ENCODE assay signal across 1 cellular context in the genomic region with DNA sequence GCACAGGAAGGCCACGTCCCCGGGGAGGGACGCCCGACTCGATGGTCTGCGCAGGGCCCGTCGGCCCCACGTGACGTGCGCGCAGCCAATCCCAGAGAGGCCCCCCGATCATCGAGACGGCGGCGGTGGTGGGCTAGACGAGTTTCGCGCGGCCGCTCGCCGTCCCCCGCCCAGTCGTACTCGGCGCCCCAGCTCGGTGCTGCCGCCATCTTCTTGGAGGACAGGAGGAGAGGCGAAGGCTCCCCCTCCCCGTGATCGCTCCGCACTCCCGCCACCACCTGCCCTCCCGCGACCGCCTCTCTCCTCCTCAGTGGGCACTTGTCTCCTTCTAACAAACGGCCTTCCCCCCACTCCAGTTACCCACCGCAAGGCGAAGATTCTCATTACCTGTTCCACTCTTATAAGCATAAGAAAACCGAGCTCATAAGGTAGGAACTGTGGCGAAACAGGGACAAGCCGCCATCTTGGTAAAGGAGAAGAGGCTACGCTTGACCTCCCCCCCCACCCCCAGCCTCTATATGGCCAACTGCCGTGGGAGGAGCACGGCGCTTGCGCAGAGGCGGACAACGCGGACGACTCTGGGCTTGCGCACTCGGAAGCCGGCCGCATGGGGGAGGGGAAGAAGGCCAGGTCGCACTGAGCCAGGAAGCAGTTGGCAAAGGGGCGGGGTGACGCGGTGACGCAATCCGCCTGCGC.
TF ChIP-seq lines count a peak whose summit lies in the region.

A gene with protein sequence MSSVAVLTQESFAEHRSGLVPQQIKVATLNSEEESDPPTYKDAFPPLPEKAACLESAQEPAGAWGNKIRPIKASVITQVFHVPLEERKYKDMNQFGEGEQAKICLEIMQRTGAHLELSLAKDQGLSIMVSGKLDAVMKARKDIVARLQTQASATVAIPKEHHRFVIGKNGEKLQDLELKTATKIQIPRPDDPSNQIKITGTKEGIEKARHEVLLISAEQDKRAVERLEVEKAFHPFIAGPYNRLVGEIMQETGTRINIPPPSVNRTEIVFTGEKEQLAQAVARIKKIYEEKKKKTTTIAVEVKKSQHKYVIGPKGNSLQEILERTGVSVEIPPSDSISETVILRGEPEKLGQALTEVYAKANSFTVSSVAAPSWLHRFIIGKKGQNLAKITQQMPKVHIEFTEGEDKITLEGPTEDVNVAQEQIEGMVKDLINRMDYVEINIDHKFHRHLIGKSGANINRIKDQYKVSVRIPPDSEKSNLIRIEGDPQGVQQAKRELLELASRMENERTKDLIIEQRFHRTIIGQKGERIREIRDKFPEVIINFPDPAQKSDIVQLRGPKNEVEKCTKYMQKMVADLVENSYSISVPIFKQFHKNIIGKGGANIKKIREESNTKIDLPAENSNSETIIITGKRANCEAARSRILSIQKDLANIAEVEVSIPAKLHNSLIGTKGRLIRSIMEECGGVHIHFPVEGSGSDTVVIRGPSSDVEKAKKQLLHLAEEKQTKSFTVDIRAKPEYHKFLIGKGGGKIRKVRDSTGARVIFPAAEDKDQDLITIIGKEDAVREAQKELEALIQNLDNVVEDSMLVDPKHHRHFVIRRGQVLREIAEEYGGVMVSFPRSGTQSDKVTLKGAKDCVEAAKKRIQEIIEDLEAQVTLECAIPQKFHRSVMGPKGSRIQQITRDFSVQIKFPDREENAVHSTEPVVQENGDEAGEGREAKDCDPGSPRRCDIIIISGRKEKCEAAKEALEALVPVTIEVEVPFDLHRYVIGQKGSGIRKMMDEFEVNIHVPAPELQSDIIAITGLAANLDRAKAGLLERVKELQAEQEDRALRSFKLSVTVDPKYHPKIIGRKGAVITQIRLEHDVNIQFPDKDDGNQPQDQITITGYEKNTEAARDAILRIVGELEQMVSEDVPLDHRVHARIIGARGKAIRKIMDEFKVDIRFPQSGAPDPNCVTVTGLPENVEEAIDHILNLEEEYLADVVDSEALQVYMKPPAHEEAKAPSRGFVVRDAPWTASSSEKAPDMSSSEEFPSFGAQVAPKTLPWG (N-terminal part only) (minus strand): TSS at position 490 of the 696 bp plus-strand sequence. CDS start 48,803 bp downstream, outside the sequence.

TF ChIP-seq in HepG2, 621 proteins besides CTCF, POLR2A, EP300 and RAD21 (continued from another document and continues in another):
- TF ChIP-seq, protein P1, sequence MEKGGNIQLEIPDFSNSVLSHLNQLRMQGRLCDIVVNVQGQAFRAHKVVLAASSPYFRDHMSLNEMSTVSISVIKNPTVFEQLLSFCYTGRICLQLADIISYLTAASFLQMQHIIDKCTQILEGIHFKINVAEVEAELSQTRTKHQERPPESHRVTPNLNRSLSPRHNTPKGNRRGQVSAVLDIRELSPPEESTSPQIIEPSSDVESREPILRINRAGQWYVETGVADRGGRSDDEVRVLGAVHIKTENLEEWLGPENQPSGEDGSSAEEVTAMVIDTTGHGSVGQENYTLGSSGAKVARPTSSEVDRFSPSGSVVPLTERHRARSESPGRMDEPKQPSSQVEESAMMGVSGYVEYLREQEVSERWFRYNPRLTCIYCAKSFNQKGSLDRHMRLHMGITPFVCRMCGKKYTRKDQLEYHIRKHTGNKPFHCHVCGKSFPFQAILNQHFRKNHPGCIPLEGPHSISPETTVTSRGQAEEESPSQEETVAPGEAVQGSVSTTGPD (CRISPR knock-in tag; IDR thresholded peaks at IDR 0.05): no peak
- 0 out of 2 replicates have a peak, but pooled peaks have one; percentile 18 for TF ChIP-seq ZNF224 (CRISPR knock-in tag; IDR thresholded peaks at IDR 0.05)
- no peak for TF ChIP-seq ZNF562 (CRISPR knock-in tag; IDR thresholded peaks at IDR 0.05; ENCODE audit: borderline replicate concordance)
- peak; percentile 49 for TF ChIP-seq CBX1 (IDR thresholded peaks at IDR 0.05; ENCODE audit: low read depth)
- TF ChIP-seq, protein P2, sequence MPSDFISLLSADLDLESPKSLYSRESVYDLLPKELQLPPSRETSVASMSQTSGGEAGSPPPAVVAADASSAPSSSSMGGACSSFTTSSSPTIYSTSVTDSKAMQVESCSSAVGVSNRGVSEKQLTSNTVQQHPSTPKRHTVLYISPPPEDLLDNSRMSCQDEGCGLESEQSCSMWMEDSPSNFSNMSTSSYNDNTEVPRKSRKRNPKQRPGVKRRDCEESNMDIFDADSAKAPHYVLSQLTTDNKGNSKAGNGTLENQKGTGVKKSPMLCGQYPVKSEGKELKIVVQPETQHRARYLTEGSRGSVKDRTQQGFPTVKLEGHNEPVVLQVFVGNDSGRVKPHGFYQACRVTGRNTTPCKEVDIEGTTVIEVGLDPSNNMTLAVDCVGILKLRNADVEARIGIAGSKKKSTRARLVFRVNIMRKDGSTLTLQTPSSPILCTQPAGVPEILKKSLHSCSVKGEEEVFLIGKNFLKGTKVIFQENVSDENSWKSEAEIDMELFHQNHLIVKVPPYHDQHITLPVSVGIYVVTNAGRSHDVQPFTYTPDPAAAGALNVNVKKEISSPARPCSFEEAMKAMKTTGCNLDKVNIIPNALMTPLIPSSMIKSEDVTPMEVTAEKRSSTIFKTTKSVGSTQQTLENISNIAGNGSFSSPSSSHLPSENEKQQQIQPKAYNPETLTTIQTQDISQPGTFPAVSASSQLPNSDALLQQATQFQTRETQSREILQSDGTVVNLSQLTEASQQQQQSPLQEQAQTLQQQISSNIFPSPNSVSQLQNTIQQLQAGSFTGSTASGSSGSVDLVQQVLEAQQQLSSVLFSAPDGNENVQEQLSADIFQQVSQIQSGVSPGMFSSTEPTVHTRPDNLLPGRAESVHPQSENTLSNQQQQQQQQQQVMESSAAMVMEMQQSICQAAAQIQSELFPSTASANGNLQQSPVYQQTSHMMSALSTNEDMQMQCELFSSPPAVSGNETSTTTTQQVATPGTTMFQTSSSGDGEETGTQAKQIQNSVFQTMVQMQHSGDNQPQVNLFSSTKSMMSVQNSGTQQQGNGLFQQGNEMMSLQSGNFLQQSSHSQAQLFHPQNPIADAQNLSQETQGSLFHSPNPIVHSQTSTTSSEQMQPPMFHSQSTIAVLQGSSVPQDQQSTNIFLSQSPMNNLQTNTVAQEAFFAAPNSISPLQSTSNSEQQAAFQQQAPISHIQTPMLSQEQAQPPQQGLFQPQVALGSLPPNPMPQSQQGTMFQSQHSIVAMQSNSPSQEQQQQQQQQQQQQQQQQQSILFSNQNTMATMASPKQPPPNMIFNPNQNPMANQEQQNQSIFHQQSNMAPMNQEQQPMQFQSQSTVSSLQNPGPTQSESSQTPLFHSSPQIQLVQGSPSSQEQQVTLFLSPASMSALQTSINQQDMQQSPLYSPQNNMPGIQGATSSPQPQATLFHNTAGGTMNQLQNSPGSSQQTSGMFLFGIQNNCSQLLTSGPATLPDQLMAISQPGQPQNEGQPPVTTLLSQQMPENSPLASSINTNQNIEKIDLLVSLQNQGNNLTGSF (CRISPR knock-in tag; IDR thresholded peaks at IDR 0.05): no peak; the same call in 1 of the 2 replicates
- TF ChIP-seq SNRNP70 (IDR thresholded peaks at IDR 0.05; ENCODE audit: low read depth, low read length): no peak
- TF ChIP-seq ZKSCAN8 (CRISPR knock-in tag; IDR thresholded peaks at IDR 0.05; ENCODE audit: borderline replicate concordance): peak; percentile 28; the same call in 1 of the 2 replicates
- TF ChIP-seq, protein P3, sequence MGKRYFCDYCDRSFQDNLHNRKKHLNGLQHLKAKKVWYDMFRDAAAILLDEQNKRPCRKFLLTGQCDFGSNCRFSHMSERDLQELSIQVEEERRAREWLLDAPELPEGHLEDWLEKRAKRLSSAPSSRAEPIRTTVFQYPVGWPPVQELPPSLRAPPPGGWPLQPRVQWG (CRISPR knock-in tag; IDR thresholded peaks at IDR 0.05; ENCODE audit: borderline replicate concordance, low read depth): no peak
- TF ChIP-seq BCL6 (CRISPR knock-in tag; IDR thresholded peaks at IDR 0.05): peak; percentile 66
- no peak for TF ChIP-seq NFE2 (CRISPR knock-in tag; IDR thresholded peaks at IDR 0.05)
- no peak for TF ChIP-seq ZNF468 (CRISPR knock-in tag; IDR thresholded peaks at IDR 0.05)
- TF ChIP-seq ZSCAN30 (CRISPR knock-in tag; IDR thresholded peaks at IDR 0.05): peak; percentile 69; the same call in 1 of the 2 replicates
- peak; percentile 97 for TF ChIP-seq SPEN (CRISPR knock-in tag; IDR thresholded peaks at IDR 0.05; ENCODE audit: low read depth)
- TF ChIP-seq, protein P4, sequence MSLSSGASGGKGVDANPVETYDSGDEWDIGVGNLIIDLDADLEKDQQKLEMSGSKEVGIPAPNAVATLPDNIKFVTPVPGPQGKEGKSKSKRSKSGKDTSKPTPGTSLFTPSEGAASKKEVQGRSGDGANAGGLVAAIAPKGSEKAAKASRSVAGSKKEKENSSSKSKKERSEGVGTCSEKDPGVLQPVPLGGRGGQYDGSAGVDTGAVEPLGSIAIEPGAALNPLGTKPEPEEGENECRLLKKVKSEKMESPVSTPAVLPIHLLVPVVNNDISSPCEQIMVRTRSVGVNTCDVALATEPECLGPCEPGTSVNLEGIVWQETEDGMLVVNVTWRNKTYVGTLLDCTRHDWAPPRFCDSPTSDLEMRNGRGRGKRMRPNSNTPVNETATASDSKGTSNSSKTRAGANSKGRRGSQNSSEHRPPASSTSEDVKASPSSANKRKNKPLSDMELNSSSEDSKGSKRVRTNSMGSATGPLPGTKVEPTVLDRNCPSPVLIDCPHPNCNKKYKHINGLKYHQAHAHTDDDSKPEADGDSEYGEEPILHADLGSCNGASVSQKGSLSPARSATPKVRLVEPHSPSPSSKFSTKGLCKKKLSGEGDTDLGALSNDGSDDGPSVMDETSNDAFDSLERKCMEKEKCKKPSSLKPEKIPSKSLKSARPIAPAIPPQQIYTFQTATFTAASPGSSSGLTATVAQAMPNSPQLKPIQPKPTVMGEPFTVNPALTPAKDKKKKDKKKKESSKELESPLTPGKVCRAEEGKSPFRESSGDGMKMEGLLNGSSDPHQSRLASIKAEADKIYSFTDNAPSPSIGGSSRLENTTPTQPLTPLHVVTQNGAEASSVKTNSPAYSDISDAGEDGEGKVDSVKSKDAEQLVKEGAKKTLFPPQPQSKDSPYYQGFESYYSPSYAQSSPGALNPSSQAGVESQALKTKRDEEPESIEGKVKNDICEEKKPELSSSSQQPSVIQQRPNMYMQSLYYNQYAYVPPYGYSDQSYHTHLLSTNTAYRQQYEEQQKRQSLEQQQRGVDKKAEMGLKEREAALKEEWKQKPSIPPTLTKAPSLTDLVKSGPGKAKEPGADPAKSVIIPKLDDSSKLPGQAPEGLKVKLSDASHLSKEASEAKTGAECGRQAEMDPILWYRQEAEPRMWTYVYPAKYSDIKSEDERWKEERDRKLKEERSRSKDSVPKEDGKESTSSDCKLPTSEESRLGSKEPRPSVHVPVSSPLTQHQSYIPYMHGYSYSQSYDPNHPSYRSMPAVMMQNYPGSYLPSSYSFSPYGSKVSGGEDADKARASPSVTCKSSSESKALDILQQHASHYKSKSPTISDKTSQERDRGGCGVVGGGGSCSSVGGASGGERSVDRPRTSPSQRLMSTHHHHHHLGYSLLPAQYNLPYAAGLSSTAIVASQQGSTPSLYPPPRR (CRISPR knock-in tag; IDR thresholded peaks at IDR 0.05; ENCODE audit: borderline replicate concordance): peak; percentile 88
- TF ChIP-seq ZNF567 (CRISPR knock-in tag; IDR thresholded peaks at IDR 0.05; ENCODE audit: borderline replicate concordance): no peak; the same call in 1 of the 2 replicates
- TF ChIP-seq, protein P5, sequence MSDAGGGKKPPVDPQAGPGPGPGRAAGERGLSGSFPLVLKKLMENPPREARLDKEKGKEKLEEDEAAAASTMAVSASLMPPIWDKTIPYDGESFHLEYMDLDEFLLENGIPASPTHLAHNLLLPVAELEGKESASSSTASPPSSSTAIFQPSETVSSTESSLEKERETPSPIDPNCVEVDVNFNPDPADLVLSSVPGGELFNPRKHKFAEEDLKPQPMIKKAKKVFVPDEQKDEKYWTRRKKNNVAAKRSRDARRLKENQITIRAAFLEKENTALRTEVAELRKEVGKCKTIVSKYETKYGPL (CRISPR knock-in tag; IDR thresholded peaks at IDR 0.05): no peak
- TF ChIP-seq, protein P6, sequence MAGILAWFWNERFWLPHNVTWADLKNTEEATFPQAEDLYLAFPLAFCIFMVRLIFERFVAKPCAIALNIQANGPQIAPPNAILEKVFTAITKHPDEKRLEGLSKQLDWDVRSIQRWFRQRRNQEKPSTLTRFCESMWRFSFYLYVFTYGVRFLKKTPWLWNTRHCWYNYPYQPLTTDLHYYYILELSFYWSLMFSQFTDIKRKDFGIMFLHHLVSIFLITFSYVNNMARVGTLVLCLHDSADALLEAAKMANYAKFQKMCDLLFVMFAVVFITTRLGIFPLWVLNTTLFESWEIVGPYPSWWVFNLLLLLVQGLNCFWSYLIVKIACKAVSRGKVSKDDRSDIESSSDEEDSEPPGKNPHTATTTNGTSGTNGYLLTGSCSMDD (CRISPR knock-in tag; IDR thresholded peaks at IDR 0.05): no peak
- peak; percentile 79 for TF ChIP-seq ZNF3 (CRISPR knock-in tag; IDR thresholded peaks at IDR 0.05)
- 0 out of 2 replicates have a peak, but pooled peaks have one; percentile 36 for TF ChIP-seq GZF1 (CRISPR knock-in tag; IDR thresholded peaks at IDR 0.05)
- TF ChIP-seq HNRNPL (IDR thresholded peaks at IDR 0.05; ENCODE audit: low read depth, low read length): 0 out of 2 replicates have a peak, but pooled peaks have one; percentile 35
- TF ChIP-seq ZNF207 (IDR thresholded peaks at IDR 0.05; ENCODE audit: borderline replicate concordance): 0 out of 2 replicates have a peak, but pooled peaks have one; percentile 75
- no peak; the same call in none of the 2 replicates for TF ChIP-seq KLF13 (CRISPR knock-in tag; IDR thresholded peaks at IDR 0.05)
- TF ChIP-seq ZNF619 (CRISPR knock-in tag; IDR thresholded peaks at IDR 0.05): peak; percentile 86; the same call in 1 of the 2 replicates
- TF ChIP-seq ONECUT2 (CRISPR knock-in tag; IDR thresholded peaks at IDR 0.05): no peak
- TF ChIP-seq RXRB (CRISPR knock-in tag; IDR thresholded peaks at IDR 0.05; ENCODE audit: borderline replicate concordance): peak; percentile 47; the same call in 1 of the 2 replicates
- TF ChIP-seq, protein P7, sequence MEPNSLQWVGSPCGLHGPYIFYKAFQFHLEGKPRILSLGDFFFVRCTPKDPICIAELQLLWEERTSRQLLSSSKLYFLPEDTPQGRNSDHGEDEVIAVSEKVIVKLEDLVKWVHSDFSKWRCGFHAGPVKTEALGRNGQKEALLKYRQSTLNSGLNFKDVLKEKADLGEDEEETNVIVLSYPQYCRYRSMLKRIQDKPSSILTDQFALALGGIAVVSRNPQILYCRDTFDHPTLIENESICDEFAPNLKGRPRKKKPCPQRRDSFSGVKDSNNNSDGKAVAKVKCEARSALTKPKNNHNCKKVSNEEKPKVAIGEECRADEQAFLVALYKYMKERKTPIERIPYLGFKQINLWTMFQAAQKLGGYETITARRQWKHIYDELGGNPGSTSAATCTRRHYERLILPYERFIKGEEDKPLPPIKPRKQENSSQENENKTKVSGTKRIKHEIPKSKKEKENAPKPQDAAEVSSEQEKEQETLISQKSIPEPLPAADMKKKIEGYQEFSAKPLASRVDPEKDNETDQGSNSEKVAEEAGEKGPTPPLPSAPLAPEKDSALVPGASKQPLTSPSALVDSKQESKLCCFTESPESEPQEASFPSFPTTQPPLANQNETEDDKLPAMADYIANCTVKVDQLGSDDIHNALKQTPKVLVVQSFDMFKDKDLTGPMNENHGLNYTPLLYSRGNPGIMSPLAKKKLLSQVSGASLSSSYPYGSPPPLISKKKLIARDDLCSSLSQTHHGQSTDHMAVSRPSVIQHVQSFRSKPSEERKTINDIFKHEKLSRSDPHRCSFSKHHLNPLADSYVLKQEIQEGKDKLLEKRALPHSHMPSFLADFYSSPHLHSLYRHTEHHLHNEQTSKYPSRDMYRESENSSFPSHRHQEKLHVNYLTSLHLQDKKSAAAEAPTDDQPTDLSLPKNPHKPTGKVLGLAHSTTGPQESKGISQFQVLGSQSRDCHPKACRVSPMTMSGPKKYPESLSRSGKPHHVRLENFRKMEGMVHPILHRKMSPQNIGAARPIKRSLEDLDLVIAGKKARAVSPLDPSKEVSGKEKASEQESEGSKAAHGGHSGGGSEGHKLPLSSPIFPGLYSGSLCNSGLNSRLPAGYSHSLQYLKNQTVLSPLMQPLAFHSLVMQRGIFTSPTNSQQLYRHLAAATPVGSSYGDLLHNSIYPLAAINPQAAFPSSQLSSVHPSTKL (CRISPR knock-in tag; IDR thresholded peaks at IDR 0.05): no peak; the same call in none of the 2 replicates
- peak; percentile 97; the same call in 1 of the 2 replicates for TF ChIP-seq GTF3A (CRISPR knock-in tag; conservative IDR thresholded peaks at IDR 0.05)
- peak; percentile 90; the same call in 1 of the 2 replicates for TF ChIP-seq NFKBIZ (CRISPR knock-in tag; IDR thresholded peaks at IDR 0.05)
- peak; percentile 37 for TF ChIP-seq ZFX (CRISPR knock-in tag; IDR thresholded peaks at IDR 0.05; ENCODE audit: low read depth)
